14 cellular contexts compared by ENCODE assay signal in genomic region chr2:71748227-71748626, GRCh38.
DNase-seq lines count a peak whose midpoint lies in the region; ATAC-seq and TF ChIP-seq lines count a peak whose summit lies in the region.
"Had no signal": no experiment of that assay in that cellular context is flagged by ENCODE, and none has a peak within 500 bp of the region (broad histone marks: within the 10 kb centered on the region; RNA-seq: fewer than 3 reads in every experiment).

No MANE protein-coding gene starts in this region.

- H3K36me3 ChIP-seq in adrenal gland (replicated peaks in 1 of 2) (no peaks in the 10 kb centered on the region), gastrocnemius medialis (no peaks in the 10 kb centered on the region), mammary epithelial cell (ENCODE audit: insufficient read depth, low read length) (no peaks in the 10 kb centered on the region)
- H3K36me3 ChIP-seq: neutrophil had no signal

- in situ Hi-C loops in gastrocnemius medialis (cut with MboI; ENCODE audit: low sequenced_read_pairs in 4 of 4) = no loop called here
- in situ Hi-C loops in mammary epithelial cell (cut with MboI; ENCODE audit: low sequenced_read_pairs in 2 of 2) = no loop called here

- H3K4me1 Mint-ChIP-seq in activated T-helper 1 cell treated with anti-CD3 and anti-CD28 coated beads, Interleukin-12 subunit alpha, Interleukin-12 subunit beta, Interleukin-2, Interleukin-4 antibody, amounts not matched to agents 30 ng/mL and 10 ng/mL and 1 ng/mL, durations not matched to agents 14 hours and 24 hours and 36 hours (ENCODE audit: low read depth) = no peaks in the 10 kb centered on the region
- H3K4me1 Mint-ChIP-seq: activated CD4-positive, alpha-beta memory T cell treated with anti-CD3 and anti-CD28 coated beads, Interleukin-2, amount 10 ng/mL, durations not matched to agents 7 days and 5 days; activated naive CD4-positive, alpha-beta T cell treated with anti-CD3 and anti-CD28 coated beads, Interleukin-2, amount 50 U/mL, for 24 hours had no signal

- no peak overlapping the region for H2AFZ ChIP-seq in mammary epithelial cell (ENCODE audit: low read depth, low read length)

- H3K27me3 Mint-ChIP-seq in activated T-helper 1 cell treated with anti-CD3 and anti-CD28 coated beads, Interleukin-12 subunit alpha, Interleukin-12 subunit beta, Interleukin-2, Interleukin-4 antibody, amounts not matched to agents 30 ng/mL and 10 ng/mL and 1 ng/mL, durations not matched to agents 14 hours and 24 hours and 36 hours (ENCODE audit: insufficient read depth) = peaks cover 3% of the 10 kb centered on the region

- TF ChIP-seq CTCF in adrenal gland (IDR thresholded peaks at IDR 0.05) = no peak
- TF ChIP-seq CTCF in gastrocnemius medialis (IDR thresholded peaks at IDR 0.05 in 4 of 5, conservative IDR thresholded peaks at IDR 0.05 in 1 of 5) = no peak
- no peak for TF ChIP-seq CTCF in mammary epithelial cell (conservative IDR thresholded peaks at IDR 0.05 in 1 of 2, IDR thresholded peaks at IDR 0.05 in 1 of 2; ENCODE audit: extremely low read depth in 1 of 2, insufficient read depth in 1 of 2, low read depth in 1 of 2, low read length in 2 of 2)

- H3K4me3 ChIP-seq in adrenal gland = no peak overlapping the region
- H3K4me3 ChIP-seq in gastrocnemius medialis = no peak overlapping the region
- no peak overlapping the region for H3K4me3 ChIP-seq in mammary epithelial cell (replicated peaks in 1 of 3; ENCODE audit: insufficient read depth in 1 of 3, low read depth in 2 of 3, low read length in 3 of 3)

- dilution Hi-C loops in mammary epithelial cell (cut with HindIII; ENCODE audit: low sequenced_read_pairs) = loop anchor here (5.0 kb wide), 1 partner anchor 54 kb away; no protein-coding TSS in a partner anchor

- H3K9me3 ChIP-seq in adrenal gland (replicated peaks in 1 of 3) (no peaks in the 10 kb centered on the region), gastrocnemius medialis (no peaks in the 10 kb centered on the region), mammary epithelial cell (replicated peaks; ENCODE audit: insufficient read depth, low read length) (no peaks in the 10 kb centered on the region)
- H3K9me3 ChIP-seq: neutrophil had no signal

- no peak overlapping the region for H3K4me3 Mint-ChIP-seq in activated T-helper 1 cell treated with anti-CD3 and anti-CD28 coated beads, Interleukin-12 subunit alpha, Interleukin-12 subunit beta, Interleukin-2, Interleukin-4 antibody, amounts not matched to agents 30 ng/mL and 10 ng/mL and 1 ng/mL, durations not matched to agents 14 hours and 24 hours and 36 hours
- H3K4me3 Mint-ChIP-seq: activated CD4-positive, alpha-beta memory T cell treated with anti-CD3 and anti-CD28 coated beads, Interleukin-2, amount 10 ng/mL, durations not matched to agents 7 days and 5 days; activated naive CD4-positive, alpha-beta T cell treated with anti-CD3 and anti-CD28 coated beads, Interleukin-2, amount 50 U/mL, for 24 hours had no signal

- peaks cover 21% of the 10 kb centered on the region for H3K27me3 ChIP-seq in adrenal gland
- H3K27me3 ChIP-seq in gastrocnemius medialis = no peaks in the 10 kb centered on the region
- no peaks in the 10 kb centered on the region for H3K27me3 ChIP-seq in mammary epithelial cell (ENCODE audit: insufficient read depth, low read length)

- CTCF ChIA-PET in mammary epithelial cell (lab: Charles Lee; ENCODE audit: low non-redundant PET) = no interaction called here

- H3K4me1 ChIP-seq in adrenal gland (replicated peaks in 1 of 2) (peaks cover 0 to 9% of the 10 kb centered on the region in 2 donors), gastrocnemius medialis (peaks cover 60 to 66% of the 10 kb centered on the region in 2 donors), mammary epithelial cell (ENCODE audit: insufficient read depth, low read length) (peaks cover 26% of the 10 kb centered on the region)

- WGBS in adrenal gland, 4 donors = 82 to 89% (median 86%) methylated on average over 5 of the region's 5 CpGs
- 100% methylated on average over 5 of the region's 5 CpGs for WGBS in mammary epithelial cell (ENCODE audit: low coverage, missing lambda C conversion rate)

- H3K36me3 Mint-ChIP-seq in activated T-helper 1 cell treated with anti-CD3 and anti-CD28 coated beads, Interleukin-12 subunit alpha, Interleukin-12 subunit beta, Interleukin-2, Interleukin-4 antibody, amounts not matched to agents 30 ng/mL and 10 ng/mL and 1 ng/mL, durations not matched to agents 14 hours and 24 hours and 36 hours (ENCODE audit: low read depth) = no peaks in the 10 kb centered on the region

- H3K9ac ChIP-seq in mammary epithelial cell (ENCODE audit: insufficient read depth, low read length) = no peak overlapping the region

- H3K27ac ChIP-seq in adrenal gland = no peak overlapping the region
- no peak overlapping the region for H3K27ac ChIP-seq in gastrocnemius medialis
- H3K27ac ChIP-seq in mammary epithelial cell (ENCODE audit: insufficient read depth, low read depth, low read length) = no peak overlapping the region
- H3K27ac ChIP-seq: neutrophil had no signal

- H3K9me3 Mint-ChIP-seq in activated T-helper 1 cell treated with anti-CD3 and anti-CD28 coated beads, Interleukin-12 subunit alpha, Interleukin-12 subunit beta, Interleukin-2, Interleukin-4 antibody, amounts not matched to agents 30 ng/mL and 10 ng/mL and 1 ng/mL, durations not matched to agents 14 hours and 24 hours and 36 hours = peaks cover 4% of the 10 kb centered on the region
- H3K9me3 Mint-ChIP-seq: activated CD4-positive, alpha-beta memory T cell treated with anti-CD3 and anti-CD28 coated beads, Interleukin-2, amount 10 ng/mL, durations not matched to agents 7 days and 5 days had no signal

- no TSS peak for BruUV-seq in mammary epithelial cell (replicated peaks; lab: Mats Ljungman, UMichigan)

- no peak overlapping the region for H3K27ac Mint-ChIP-seq in activated T-helper 1 cell treated with anti-CD3 and anti-CD28 coated beads, Interleukin-12 subunit alpha, Interleukin-12 subunit beta, Interleukin-2, Interleukin-4 antibody, amounts not matched to agents 30 ng/mL and 10 ng/mL and 1 ng/mL, durations not matched to agents 14 hours and 24 hours and 36 hours
- H3K27ac Mint-ChIP-seq: activated CD4-positive, alpha-beta memory T cell treated with anti-CD3 and anti-CD28 coated beads, Interleukin-2, amount 10 ng/mL, durations not matched to agents 7 days and 5 days; activated naive CD4-positive, alpha-beta T cell treated with anti-CD3 and anti-CD28 coated beads, Interleukin-2, amount 50 U/mL, for 24 hours had no signal

- H4K20me1 ChIP-seq in mammary epithelial cell (ENCODE audit: insufficient read depth, low read length) = no peaks in the 10 kb centered on the region

- TF ChIP-seq POLR2A in adrenal gland (IDR thresholded peaks at IDR 0.05) (no peak), gastrocnemius medialis (IDR thresholded peaks at IDR 0.05) (no peak)

- intact Hi-C loops in adrenal gland (cut with DNase I) = no loop called here
- intact Hi-C loops in left ventricle myocardium superior (cut with micrococcal nuclease) = no loop called here
- intact Hi-C loops in gastrocnemius medialis (cut with DNase I; ENCODE audit: low total_unique reads) = loop anchor here (5.0 kb wide), 1 partner anchor 194 kb away; no protein-coding TSS in a partner anchor
- intact Hi-C loops in activated T-helper 1 cell treated with anti-CD3 and anti-CD28 coated beads, Interleukin-12 subunit alpha, Interleukin-12 subunit beta, Interleukin-2, Interleukin-4 antibody, amounts not matched to agents 30 ng/mL and 10 ng/mL and 1 ng/mL, durations not matched to agents 14 hours and 24 hours and 36 hours (cut with micrococcal nuclease) = no loop called here
- intact Hi-C loops in mammary epithelial cell (cut with micrococcal nuclease) = no loop called here

- ATAC-seq in left ventricle myocardium superior (peak; percentile 80), gastrocnemius medialis (peak in 1 of 2 donors; percentile 3)

- H3K79me2 ChIP-seq in mammary epithelial cell (ENCODE audit: insufficient read depth, low read length) = no peaks in the 10 kb centered on the region

- DNase-seq in HCEC 1CT = peak; percentile 56
- peak in 4 of 7 donors; percentile 18 to 51 (median 42) for DNase-seq in adrenal gland
- peak; percentile 72 for DNase-seq in left ventricle myocardium superior
- peak; percentile 21 to 66 for DNase-seq in gastrocnemius medialis
- DNase-seq in activated T-helper 1 cell treated with anti-CD3 and anti-CD28 coated beads, Interleukin-12 subunit alpha, Interleukin-12 subunit beta, Interleukin-2, Interleukin-4 antibody, amounts not matched to agents 30 ng/mL and 10 ng/mL and 1 ng/mL, durations not matched to agents 14 hours and 24 hours and 36 hours (ENCODE audit: low spot score) = no peak
- no peak for DNase-seq in NCI-H146 treated with DMSO at 0.1 percent for 48 hours (lab: John Stamatoyannopoulos, UW; ENCODE audit: unreplicated experiment)
- no peak for DNase-seq in mammary epithelial cell
- no peak for DNase-seq in GF-D8 (lab: John Stamatoyannopoulos, UW)
- DNase-seq: activated CD4-positive, alpha-beta memory T cell treated with anti-CD3 and anti-CD28 coated beads, Interleukin-2, amount 10 ng/mL, durations not matched to agents 7 days and 5 days; effector memory CD4-positive, alpha-beta T cell; SHP77 treated with DMSO at 0.1 percent for 48 hours; stimulated activated CD4-positive, alpha-beta T cell treated with anti-CD3 and anti-CD28 coated beads, Interleukin-2, amount 100 ng/mL, for 48 hours had no signal

- no peak overlapping the region for H3K4me2 ChIP-seq in mammary epithelial cell (ENCODE audit: insufficient read depth, low read depth, low read length)

Comparison
In these comparisons a context has a peak if more than half of its experiments do, and no peak if none do; other contexts are left out.
1. DNase-seq: peak in HCEC 1CT (single experiment), adrenal gland (4 of 7), left ventricle myocardium superior (single experiment) and gastrocnemius medialis (2 of 2); none in activated T-helper 1 cell treated with anti-CD3 and anti-CD28 coated beads, Interleukin-12 subunit alpha, Interleukin-12 subunit beta, Interleukin-2, Interleukin-4 antibody, amounts not matched to agents 30 ng/mL and 10 ng/mL and 1 ng/mL, durations not matched to agents 14 hours and 24 hours and 36 hours (single experiment), NCI-H146 treated with DMSO at 0.1 percent for 48 hours (single experiment), mammary epithelial cell (single experiment) and GF-D8 (single experiment).